ENCODE assay signal across 19 cellular contexts in the genomic region with DNA sequence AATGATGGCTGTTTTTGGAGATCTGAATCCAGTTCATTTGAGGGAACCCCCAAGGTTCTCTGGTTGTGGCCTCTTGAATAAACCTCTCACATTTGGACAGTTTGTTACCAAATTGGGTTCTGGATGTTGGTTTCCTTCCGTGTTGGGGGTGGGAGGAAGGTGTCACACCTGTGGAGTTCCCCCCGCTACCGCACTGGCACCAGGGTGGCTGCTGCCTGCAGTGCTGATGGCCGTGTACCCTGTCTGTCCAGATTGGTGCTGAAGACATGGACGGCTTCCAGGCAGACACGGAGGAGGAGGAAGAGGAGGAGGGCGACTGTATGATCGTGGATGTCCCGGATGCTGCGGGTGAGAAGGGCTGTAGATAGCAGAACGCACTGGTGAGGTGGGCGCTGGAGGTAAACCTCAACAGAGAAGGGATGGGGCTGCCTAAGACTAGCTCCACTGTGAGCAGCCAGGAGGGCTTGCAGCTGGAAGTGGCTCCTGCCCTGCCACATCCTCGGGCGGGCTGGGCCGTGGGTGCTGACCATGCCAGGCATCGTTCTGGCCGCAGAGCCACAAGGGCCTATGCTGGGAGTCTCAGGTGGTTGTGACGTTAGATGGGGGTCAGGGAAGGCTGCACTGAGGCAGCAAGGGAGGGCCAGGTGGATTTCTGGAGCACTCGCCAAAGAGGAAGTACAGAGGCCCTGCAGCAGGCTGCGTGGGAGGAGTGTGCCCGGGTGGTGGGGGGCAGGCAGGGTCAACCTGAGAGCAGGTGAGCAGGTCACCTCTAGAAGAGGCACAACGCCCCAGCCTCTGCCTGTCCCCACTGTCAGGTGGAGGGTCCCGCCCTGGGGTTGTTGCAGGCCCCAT. TPM values are rescaled to one million over a fixed set of nuclear protein-coding genes. Genes with fewer than 3 reads are reported as not detected.
A peak's percentile ranks its signal among the peaks of the same experiment; 100 is the strongest.
DNase-seq lines count a peak whose midpoint lies in the region; ATAC-seq and TF ChIP-seq lines count a peak whose summit lies in the region.
"Had no signal": no experiment of that assay in that cellular context is flagged by ENCODE, and none has a peak within 500 bp of the region (broad histone marks: within the 10 kb centered on the region; RNA-seq: fewer than 3 reads in every experiment).

No MANE protein-coding gene starts in this region.

- intact Hi-C loops in MCF 10A (cut with micrococcal nuclease): no loop called here
- intact Hi-C loops in mammary epithelial cell (cut with micrococcal nuclease): no loop called here

- H3K27ac ChIP-seq in mammary epithelial cell (ENCODE audit: insufficient read depth, low read depth, low read length): no peak overlapping the region
- H3K27ac ChIP-seq: hepatocyte, pancreas, upper lobe of right lung had no signal

- CTCF ChIA-PET in MCF 10A (lab: Yijun Ruan, JAX) (no interaction called here), mammary epithelial cell (lab: Charles Lee; ENCODE audit: low non-redundant PET) (no interaction called here), WTC11 (lab: Charles Lee) (no interaction called here)

- POLR2A ChIA-PET in MCF 10A (lab: Yijun Ruan, JAX): interaction anchor here (0.7 to 1.4 kb wide), 2 partner anchors 13 to 40 kb away, joined by 3 to 5 read pairs; a partner anchor contains a TSS
- POLR2A ChIA-PET in WTC11 (lab: Charles Lee): interaction anchor here (0.6 kb wide), 1 partner anchor 26 kb away, joined by 3 read pairs; no protein-coding TSS in a partner anchor

- in situ Hi-C loops in mammary epithelial cell (cut with MboI; ENCODE audit: low sequenced_read_pairs in 2 of 2): no loop called here

- H3K27me3 Mint-ChIP-seq in MCF 10A (ENCODE audit: insufficient read depth, unreplicated experiment) (no peaks in the 10 kb centered on the region), WTC11 (ENCODE audit: low read depth) (no peaks in the 10 kb centered on the region), endothelial cell (ENCODE audit: unreplicated experiment) (peaks cover 7% of the 10 kb centered on the region)

- BruUV-seq in MCF 10A (replicated peaks; lab: Mats Ljungman, UMichigan) (no TSS peak), mammary epithelial cell (replicated peaks; lab: Mats Ljungman, UMichigan) (no TSS peak)

- peak overlapping the region; percentile 11 for H3K27ac Mint-ChIP-seq in MCF 10A (ENCODE audit: low read depth, unreplicated experiment)
- peak overlapping the region; percentile 75 for H3K27ac Mint-ChIP-seq in WTC11
- H3K27ac Mint-ChIP-seq in endothelial cell (ENCODE audit: unreplicated experiment): peak overlapping the region; percentile 15

- H3K79me2 ChIP-seq in mammary epithelial cell (ENCODE audit: insufficient read depth, low read length): peaks cover 5% of the 10 kb centered on the region
- H3K79me2 ChIP-seq: hepatocyte had no signal

- H3K9me3 Mint-ChIP-seq in MCF 10A (ENCODE audit: unreplicated experiment) (no peaks in the 10 kb centered on the region), WTC11 (no peaks in the 10 kb centered on the region), endothelial cell (ENCODE audit: unreplicated experiment) (no peaks in the 10 kb centered on the region)
- H3K9me3 Mint-ChIP-seq: activated T-cell treated with anti-CD3 and anti-CD28 coated beads, Interleukin-2, amount 50 U/mL, for 4 hours had no signal

- H3K36me3 ChIP-seq in mammary epithelial cell (ENCODE audit: insufficient read depth, low read length): peaks cover 5% of the 10 kb centered on the region

- no peak for ATAC-seq in WTC11
- ATAC-seq in GM21390 (IDR thresholded peaks at IDR 0.05; ENCODE audit: unreplicated experiment): no peak
- ATAC-seq: upper lobe of right lung had no signal

- no peaks in the 10 kb centered on the region for H4K20me1 ChIP-seq in mammary epithelial cell (ENCODE audit: insufficient read depth, low read length)

- no peak overlapping the region for H3K4me3 ChIP-seq in mammary epithelial cell (replicated peaks in 1 of 3; ENCODE audit: insufficient read depth in 1 of 3, low read depth in 2 of 3, low read length in 3 of 3)
- H3K4me3 ChIP-seq: hepatocyte, pancreas, skin epidermis, upper lobe of right lung had no signal

- no peak overlapping the region for H3K4me3 Mint-ChIP-seq in MCF 10A (ENCODE audit: unreplicated experiment)
- no peak overlapping the region for H3K4me3 Mint-ChIP-seq in WTC11
- peak overlapping the region; percentile 56 for H3K4me3 Mint-ChIP-seq in endothelial cell (ENCODE audit: unreplicated experiment)
- H3K4me3 Mint-ChIP-seq: activated T-cell treated with anti-CD3 and anti-CD28 coated beads, Interleukin-2, amount 50 U/mL, for 4 hours had no signal

- no peak overlapping the region for H3K4me2 ChIP-seq in mammary epithelial cell (ENCODE audit: insufficient read depth, low read depth, low read length)
- H3K4me2 ChIP-seq: hepatocyte had no signal

- TF ChIP-seq CTCF in MCF 10A (IDR thresholded peaks at IDR 0.05; ENCODE audit: unreplicated experiment) (no peak), mammary epithelial cell (conservative IDR thresholded peaks at IDR 0.05 in 1 of 2, IDR thresholded peaks at IDR 0.05 in 1 of 2; ENCODE audit: extremely low read depth in 1 of 2, insufficient read depth in 1 of 2, low read depth in 1 of 2, low read length in 2 of 2) (no peak), WTC11 (IDR thresholded peaks at IDR 0.05) (no peak), endothelial cell (IDR thresholded peaks at IDR 0.05; ENCODE audit: unreplicated experiment) (no peak)

- peaks cover 24% of the 10 kb centered on the region for H3K36me3 Mint-ChIP-seq in MCF 10A (ENCODE audit: insufficient read depth, unreplicated experiment)
- peaks cover 39% of the 10 kb centered on the region for H3K36me3 Mint-ChIP-seq in WTC11
- H3K36me3 Mint-ChIP-seq in endothelial cell (ENCODE audit: low read depth, unreplicated experiment): peaks cover 8% of the 10 kb centered on the region

- no peak overlapping the region for H3K9ac ChIP-seq in mammary epithelial cell (ENCODE audit: insufficient read depth, low read length)

- no peak overlapping the region for H2AFZ ChIP-seq in mammary epithelial cell (ENCODE audit: low read depth, low read length)
- H2AFZ ChIP-seq: hepatocyte had no signal

- no peaks in the 10 kb centered on the region for H3K4me1 ChIP-seq in mammary epithelial cell (ENCODE audit: insufficient read depth, low read length)
- H3K4me1 ChIP-seq: pancreas, upper lobe of right lung had no signal

- H3K9me3 ChIP-seq in mammary epithelial cell (replicated peaks; ENCODE audit: insufficient read depth, low read length): no peaks in the 10 kb centered on the region
- H3K9me3 ChIP-seq: pancreas, upper lobe of right lung had no signal

- dilution Hi-C loops in mammary epithelial cell (cut with HindIII; ENCODE audit: low sequenced_read_pairs): loop anchor here (10.0 kb wide), 3 partner anchors 133 to 203 kb away; a partner anchor contains a TSS

- no peaks in the 10 kb centered on the region for H3K27me3 ChIP-seq in mammary epithelial cell (ENCODE audit: insufficient read depth, low read length)
- H3K27me3 ChIP-seq: hepatocyte, pancreas, upper lobe of right lung had no signal

- no peaks in the 10 kb centered on the region for H3K4me1 Mint-ChIP-seq in MCF 10A (ENCODE audit: insufficient read depth, unreplicated experiment)
- no peaks in the 10 kb centered on the region for H3K4me1 Mint-ChIP-seq in WTC11
- peaks cover 3% of the 10 kb centered on the region for H3K4me1 Mint-ChIP-seq in endothelial cell (ENCODE audit: unreplicated experiment)

- 71% methylated on average over 13 of the region's 23 CpGs for WGBS in mammary epithelial cell (ENCODE audit: low coverage, missing lambda C conversion rate)

- no peak for DNase-seq in MCF 10A (ENCODE audit: unreplicated experiment)
- no peak for DNase-seq in mammary epithelial cell
- no peak for DNase-seq in WTC11 (ENCODE audit: low spot score)
- DNase-seq in endothelial cell (ENCODE audit: low spot score): no peak
- DNase-seq in effector CD4-positive, alpha-beta T cell: no peak
- no peak for DNase-seq in OCI-M2 (lab: John Stamatoyannopoulos, UW; ENCODE audit: unreplicated experiment)
- DNase-seq in NCI-H82 treated with DMSO at 0.1 percent for 48 hours (lab: John Stamatoyannopoulos, UW; ENCODE audit: unreplicated experiment): no peak
- DNase-seq: activated CD4-positive, alpha-beta T cell treated with anti-CD3 and anti-CD28 coated beads for 4 hours; activated T-cell treated with anti-CD3 and anti-CD28 coated beads, Interleukin-2, amount 50 U/mL, for 4 hours; COR-L47; dermis blood vessel endothelial cell; kidney glomerular epithelial cell; NCI-H1105 treated with DMSO at 0.1 percent for 48 hours; SIG-M5; upper lobe of right lung had no signal

TF ChIP-seq in WTC11, 78 proteins besides CTCF, POLR2A, EP300 and RAD21:
- no peak for TF ChIP-seq HMGA2 (CRISPR knock-in tag; IDR thresholded peaks at IDR 0.05)
- TF ChIP-seq ZNF671 (CRISPR knock-in tag; IDR thresholded peaks at IDR 0.05): no peak
- no peak for TF ChIP-seq GTF2I (CRISPR knock-in tag; conservative IDR thresholded peaks at IDR 0.05)
- TF ChIP-seq ZNF219 (CRISPR knock-in tag; IDR thresholded peaks at IDR 0.05; ENCODE audit: borderline replicate concordance): no peak
- TF ChIP-seq SOX15 (CRISPR knock-in tag; IDR thresholded peaks at IDR 0.05): no peak
- TF ChIP-seq FOXP1 (CRISPR knock-in tag; IDR thresholded peaks at IDR 0.05; ENCODE audit: borderline replicate concordance): peak; percentile 49; the same call in 1 of the 2 replicates

RNA-seq across cellular contexts. Expression of a gene that starts 15.4 kb away (rescaled TPM):
- total RNA-seq in MCF 10A (2022) (94.8 and 110 TPM in 2 replicates), mammary epithelial cell (10 to 100 TPM; 81.0 to 87.7 TPM), WTC11 (2021) (34.8 to 39.8 TPM (median 38.8 TPM) in 3 replicates), endothelial cell (ENCODE audit: unreplicated experiment) (45.7 TPM)
- polyA plus RNA-seq in mammary epithelial cell: 56.4 TPM
- polyA minus RNA-seq in mammary epithelial cell: 11.1 TPM

RNA-seq across cellular contexts. Expression of a gene that starts 29.9 kb away (rescaled TPM):
- total RNA-seq in MCF 10A (2022): 46.3 and 53.8 TPM in 2 replicates
- total RNA-seq in mammary epithelial cell: 10 to 100 TPM; 38.5 to 50.9 TPM
- 30.0 TPM for polyA plus RNA-seq in mammary epithelial cell
- polyA minus RNA-seq in mammary epithelial cell: 13.4 TPM
- 111 to 116 TPM (median 115 TPM) in 3 replicates for total RNA-seq in WTC11 (2021)
- total RNA-seq in endothelial cell (ENCODE audit: unreplicated experiment): 107 TPM

RNA-seq across cellular contexts. Expression of a gene that starts 39.8 kb away (rescaled TPM):
- 15.3 and 16.7 TPM in 2 replicates for total RNA-seq in MCF 10A (2022)
- total RNA-seq in mammary epithelial cell: 10 to 100 TPM in 1 of 2 donors, 1 to 10 TPM in 1; 4.0 to 30.0 TPM
- polyA plus RNA-seq in mammary epithelial cell: 24.4 TPM
- polyA minus RNA-seq in mammary epithelial cell: 16.8 TPM
- 126 to 161 TPM (median 137 TPM) in 3 replicates for total RNA-seq in WTC11 (2021)
- 29.8 TPM for total RNA-seq in endothelial cell (ENCODE audit: unreplicated experiment)

RNA-seq across cellular contexts. Expression of a gene that starts 41.9 kb away (rescaled TPM):
- total RNA-seq in MCF 10A (2022) (94.4 and 106 TPM in 2 replicates), mammary epithelial cell (100 to 1,000 TPM in 1 of 2 donors, 10 to 100 TPM in 1; 80.5 to 149 TPM), WTC11 (2021) (89.4 to 109 TPM (median 89.7 TPM) in 3 replicates), endothelial cell (ENCODE audit: unreplicated experiment) (128 TPM)
- polyA plus RNA-seq in mammary epithelial cell: 84.9 TPM
- 55.7 TPM for polyA minus RNA-seq in mammary epithelial cell

Comparison
In these comparisons a context has a peak if more than half of its experiments do, and no peak if none do; other contexts are left out.
1. H3K27ac Mint-ChIP-seq: peak in every context shown above with its lines; median percentile 75 in WTC11; 15 in endothelial cell; 11 in MCF 10A.